In the genomic region with DNA sequence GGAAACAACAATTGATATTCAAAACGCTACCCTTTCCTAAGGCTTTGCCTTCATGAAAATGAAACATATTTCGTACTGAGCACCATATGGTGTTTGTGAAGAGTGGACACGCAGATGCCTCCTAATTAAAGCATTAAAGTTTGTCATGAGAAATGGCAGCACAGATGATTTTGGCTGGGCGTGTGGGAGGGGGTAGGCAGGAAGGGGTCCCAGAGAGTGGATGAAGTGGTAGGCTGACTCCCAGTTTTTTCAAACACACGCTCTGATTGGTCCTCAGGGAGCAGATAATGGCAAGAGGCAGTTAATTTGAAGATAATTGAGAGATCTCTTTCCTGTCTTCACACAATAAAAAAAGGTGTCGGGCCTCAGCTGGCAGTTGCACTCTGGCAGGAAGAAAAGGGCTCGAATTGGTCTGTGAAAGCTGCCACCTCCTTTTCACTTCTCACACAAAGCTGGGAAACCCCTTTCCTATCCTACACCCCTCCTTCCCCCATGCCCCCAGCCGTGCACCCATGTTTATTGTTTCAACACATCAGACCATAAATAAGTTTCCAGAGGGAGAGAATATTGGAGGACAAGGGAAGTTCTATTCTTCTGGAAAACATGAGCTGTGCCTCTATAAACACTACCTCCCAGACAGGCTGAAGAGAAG, we compare ENCODE assay signal across 17 cellular contexts.
A peak's percentile ranks its signal among the peaks of the same experiment; 100 is the strongest.
DNase-seq lines count a peak whose midpoint lies in the region; ATAC-seq, FAIRE-seq and TF ChIP-seq lines count a peak whose summit lies in the region.
"Had no signal": no experiment of that assay in that cellular context is flagged by ENCODE, and none has a peak within 500 bp of the region (broad histone marks: within the 10 kb centered on the region; RNA-seq: fewer than 3 reads in every experiment).

No MANE protein-coding gene starts in this region.

- peak; percentile 50 to 77 for DNase-seq in NCI-H2081 (lab: John Stamatoyannopoulos, UW)
- DNase-seq in GM12878 (ENCODE audit: low read depth, low spot score): no peak
- no peak for DNase-seq in neural progenitor cell (ENCODE audit: low spot score)
- no peak for DNase-seq in mesenteric fat pad (ENCODE audit: low spot score)
- no peak for DNase-seq in omental fat pad (ENCODE audit: low spot score)
- DNase-seq in stimulated activated CD4-positive, alpha-beta T cell treated with anti-CD3 and anti-CD28 coated beads, Interleukin-12 subunit alpha, Interleukin-12 subunit beta, amount 100 ng/mL, for 4 hours: no peak
- DNase-seq in cardiac septum (ENCODE audit: low spot score): no peak
- DNase-seq: activated CD4-positive, alpha-beta T cell treated with anti-CD3 and anti-CD28 coated beads for 4 hours; activated naive CD4-positive, alpha-beta T cell treated with Interleukin-2 at 50 U/mL for 16 hours; foreskin melanocyte; left colon had no signal

- no peaks in the 10 kb centered on the region for H3K36me3 ChIP-seq in GM12878 (ENCODE audit: control insufficient read depth in 2 of 2, insufficient read depth in 2 of 2, low read length in 1 of 2)
- H3K36me3 ChIP-seq in neural progenitor cell: no peaks in the 10 kb centered on the region
- H3K36me3 ChIP-seq: ascending aorta had no signal

- H3K27ac Mint-ChIP-seq in neural progenitor cell: no peak overlapping the region

- no peak overlapping the region for H2AFZ ChIP-seq in GM12878 (ENCODE audit: control insufficient read depth, low read depth, low read length)
- peak overlapping the region; percentile 65 for H2AFZ ChIP-seq in neural progenitor cell (replicated peaks)
- H2AFZ ChIP-seq: PC-9 had no signal

- no TSS peak for BruUV-seq in GM12878 (replicated peaks; lab: Mats Ljungman, UMichigan)

- H3K9me3 Mint-ChIP-seq in neural progenitor cell: no peaks in the 10 kb centered on the region

- TF ChIP-seq EP300 in GM12878 (IDR thresholded peaks at IDR 0.05; ENCODE audit: borderline replicate concordance in 1 of 2, control insufficient read depth in 1 of 2, low read depth in 2 of 2, low read length in 2 of 2): no peak

- H3K9me3 ChIP-seq in GM12878 (replicated peaks; ENCODE audit: control insufficient read depth, insufficient read depth, low read length) (no peaks in the 10 kb centered on the region), neural progenitor cell (ENCODE audit: low read depth) (no peaks in the 10 kb centered on the region)
- H3K9me3 ChIP-seq: ascending aorta had no signal

- H3K79me2 ChIP-seq in GM12878 (ENCODE audit: control insufficient read depth, insufficient read depth, low read length): no peaks in the 10 kb centered on the region
- H3K79me2 ChIP-seq in neural progenitor cell (ENCODE audit: low read depth): no peaks in the 10 kb centered on the region

- RAD21 ChIA-PET in GM12878 (lab: Charles Lee; ENCODE audit: unreplicated experiment): interaction anchor here (0.7 to 1.5 kb wide), 7 partner anchors 9 to 585 kb away, joined by 3 to 11 read pairs (median 3); a partner anchor contains a TSS

- H3K36me3 Mint-ChIP-seq in neural progenitor cell: no peaks in the 10 kb centered on the region

- TF ChIP-seq RAD21 in GM12878 (IDR thresholded peaks at IDR 0.05; ENCODE audit: insufficient read depth, low read depth, low read length): no peak

- no peak overlapping the region for H3K4me3 Mint-ChIP-seq in neural progenitor cell

- WGBS in GM12878 (ENCODE audit: insufficient coverage, insufficient replicate concordance, low lambda C conversion rate, missing lambda C conversion rate): 6% methylated on average over 7 of the region's 8 CpGs

- no peak for FAIRE-seq in GM12878 (lab: Jason Lieb, UNC)
- FAIRE-seq: G401.6 had no signal

- intact Hi-C loops in GM12878 (cut with micrococcal nuclease; ENCODE audit: unreplicated experiment) (no loop called here), cardiac septum (cut with DNase I) (no loop called here)

- SMC1A ChIA-PET in GM12878 (lab: Charles Lee; ENCODE audit: uncharacterized antibody, unreplicated experiment): interaction anchor here (0.7 to 1.8 kb wide), 14 partner anchors 9 to 591 kb away, joined by 3 to 7 read pairs (median 4); no protein-coding TSS in a partner anchor

- H3K27ac ChIP-seq in GM12878 (ENCODE audit: control insufficient read depth, insufficient read depth) (no peak overlapping the region), neural progenitor cell (peak overlapping the region; percentile 65)
- H3K27ac ChIP-seq: ascending aorta, epithelial cell of prostate, PC-9 had no signal

- peaks cover 23% of the 10 kb centered on the region for H3F3A ChIP-seq in neural progenitor cell (ENCODE audit: low read depth)

- POLR2A ChIA-PET in GM12878 (lab: Charles Lee): no interaction called here

- in situ Hi-C loops in GM12878 (cut with MboI): no loop called here

- peaks cover 39% of the 10 kb centered on the region for H3K4me1 Mint-ChIP-seq in neural progenitor cell

- TF ChIP-seq POLR2A in GM12878 (IDR thresholded peaks at IDR 0.05; ENCODE audit: low read depth, low read length): no peak

- peaks cover 6% of the 10 kb centered on the region for H3K27me3 Mint-ChIP-seq in neural progenitor cell (ENCODE audit: insufficient read depth, low read depth)

- peak; percentile 33 for ATAC-seq in GM18868 (IDR thresholded peaks at IDR 0.05; ENCODE audit: unreplicated experiment)
- ATAC-seq in GM12878: peak; percentile 73
- no peak for ATAC-seq in omental fat pad (ENCODE audit: low FRiP score)
- ATAC-seq: left colon had no signal

- H4K20me1 ChIP-seq in GM12878 (ENCODE audit: control insufficient read depth, insufficient read depth) (no peaks in the 10 kb centered on the region), neural progenitor cell (ENCODE audit: low read depth) (no peaks in the 10 kb centered on the region)

- H3K4me3 ChIP-seq in GM12878: no peak overlapping the region
- no peak overlapping the region for H3K4me3 ChIP-seq in neural progenitor cell
- H3K4me3 ChIP-seq: ascending aorta, coronary artery, PC-9 had no signal

- H3K27me3 ChIP-seq in GM12878 (replicated peaks in 1 of 2; ENCODE audit: control insufficient read depth in 2 of 2, insufficient read depth in 2 of 2, low read length in 1 of 2) (no peaks in the 10 kb centered on the region), neural progenitor cell (no peaks in the 10 kb centered on the region)
- H3K27me3 ChIP-seq: ascending aorta had no signal

- H3K4me2 ChIP-seq in GM12878 (ENCODE audit: control insufficient read depth, insufficient read depth) (no peak overlapping the region), neural progenitor cell (peak overlapping the region; percentile 41)
- H3K4me2 ChIP-seq: PC-9 had no signal

- H3K4me1 ChIP-seq in GM12878 (ENCODE audit: control insufficient read depth, insufficient read depth, low read length) (no peaks in the 10 kb centered on the region), neural progenitor cell (peaks cover 35% of the 10 kb centered on the region)

- TF ChIP-seq CTCF in GM12878 (IDR thresholded peaks at IDR 0.05 in 2 of 3, conservative IDR thresholded peaks at IDR 0.05 in 1 of 3; ENCODE audit: control insufficient read depth in 2 of 3, extremely low read depth in 1 of 3, insufficient read depth in 1 of 3, low read depth in 3 of 3, low read length in 3 of 3): no peak
- no peak for TF ChIP-seq CTCF in neural progenitor cell (IDR thresholded peaks at IDR 0.05)
- TF ChIP-seq CTCF in omental fat pad (IDR thresholded peaks at IDR 0.05): no peak

- no peak overlapping the region for H3K9ac ChIP-seq in GM12878 (ENCODE audit: control insufficient read depth, insufficient read depth, low read length)
- H3K9ac ChIP-seq in neural progenitor cell: no peak overlapping the region

- CTCF ChIA-PET in GM12878 (lab: Yijun Ruan, JAX): interaction anchor here (1.1 to 2.0 kb wide), 3 partner anchors 11 to 586 kb away, joined by 4 to 8 read pairs (median 5); a partner anchor contains a TSS

TF ChIP-seq in GM12878, 131 proteins besides CTCF, POLR2A, EP300 and RAD21:
- TF ChIP-seq FOS (IDR thresholded peaks at IDR 0.05; ENCODE audit: borderline replicate concordance, extremely low read depth, insufficient read length) (no peak), DPF2 (IDR thresholded peaks at IDR 0.05) (no peak), PML (IDR thresholded peaks at IDR 0.05; ENCODE audit: low read length) (no peak), ZSCAN29 (IDR thresholded peaks at IDR 0.05) (no peak), CREM (IDR thresholded peaks at IDR 0.05; ENCODE audit: low read depth) (no peak), KAT2A (conservative IDR thresholded peaks at IDR 0.05; ENCODE audit: control insufficient read depth, low read depth, low read length) (no peak)
- TF ChIP-seq, protein P1, sequence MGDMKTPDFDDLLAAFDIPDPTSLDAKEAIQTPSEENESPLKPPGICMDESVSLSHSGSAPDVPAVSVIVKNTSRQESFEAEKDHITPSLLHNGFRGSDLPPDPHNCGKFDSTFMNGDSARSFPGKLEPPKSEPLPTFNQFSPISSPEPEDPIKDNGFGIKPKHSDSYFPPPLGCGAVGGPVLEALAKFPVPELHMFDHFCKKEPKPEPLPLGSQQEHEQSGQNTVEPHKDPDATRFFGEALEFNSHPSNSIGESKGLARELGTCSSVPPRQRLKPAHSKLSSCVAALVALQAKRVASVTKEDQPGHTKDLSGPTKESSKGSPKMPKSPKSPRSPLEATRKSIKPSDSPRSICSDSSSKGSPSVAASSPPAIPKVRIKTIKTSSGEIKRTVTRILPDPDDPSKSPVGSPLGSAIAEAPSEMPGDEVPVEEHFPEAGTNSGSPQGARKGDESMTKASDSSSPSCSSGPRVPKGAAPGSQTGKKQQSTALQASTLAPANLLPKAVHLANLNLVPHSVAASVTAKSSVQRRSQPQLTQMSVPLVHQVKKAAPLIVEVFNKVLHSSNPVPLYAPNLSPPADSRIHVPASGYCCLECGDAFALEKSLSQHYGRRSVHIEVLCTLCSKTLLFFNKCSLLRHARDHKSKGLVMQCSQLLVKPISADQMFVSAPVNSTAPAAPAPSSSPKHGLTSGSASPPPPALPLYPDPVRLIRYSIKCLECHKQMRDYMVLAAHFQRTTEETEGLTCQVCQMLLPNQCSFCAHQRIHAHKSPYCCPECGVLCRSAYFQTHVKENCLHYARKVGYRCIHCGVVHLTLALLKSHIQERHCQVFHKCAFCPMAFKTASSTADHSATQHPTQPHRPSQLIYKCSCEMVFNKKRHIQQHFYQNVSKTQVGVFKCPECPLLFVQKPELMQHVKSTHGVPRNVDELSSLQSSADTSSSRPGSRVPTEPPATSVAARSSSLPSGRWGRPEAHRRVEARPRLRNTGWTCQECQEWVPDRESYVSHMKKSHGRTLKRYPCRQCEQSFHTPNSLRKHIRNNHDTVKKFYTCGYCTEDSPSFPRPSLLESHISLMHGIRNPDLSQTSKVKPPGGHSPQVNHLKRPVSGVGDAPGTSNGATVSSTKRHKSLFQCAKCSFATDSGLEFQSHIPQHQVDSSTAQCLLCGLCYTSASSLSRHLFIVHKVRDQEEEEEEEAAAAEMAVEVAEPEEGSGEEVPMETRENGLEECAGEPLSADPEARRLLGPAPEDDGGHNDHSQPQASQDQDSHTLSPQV (IDR thresholded peaks at IDR 0.05): no peak

Comparison
In these comparisons a context has a peak if more than half of its experiments do, and no peak if none do; other contexts are left out.
1. DNase-seq: peak in NCI-H2081 (2 of 2); none in GM12878 (single experiment), neural progenitor cell (single experiment), mesenteric fat pad (single experiment), omental fat pad (single experiment), stimulated activated CD4-positive, alpha-beta T cell treated with anti-CD3 and anti-CD28 coated beads, Interleukin-12 subunit alpha, Interleukin-12 subunit beta, amount 100 ng/mL, for 4 hours (single experiment) and cardiac septum (single experiment).